In genomic region chr6:71534916-71535315, GRCh38 we compare ENCODE assay signal across 27 cellular contexts.
"Had no signal": no experiment of that assay in that cellular context is flagged by ENCODE, and none has a peak within 500 bp of the region (broad histone marks: within the 10 kb centered on the region; RNA-seq: fewer than 3 reads in every experiment).

No MANE protein-coding gene starts in this region.

- H3K27ac ChIP-seq: brain microvascular endothelial cell, esophagus muscularis mucosa, foreskin keratinocyte, gastroesophageal sphincter had no signal

- H3K27ac Mint-ChIP-seq: activated CD8-positive, alpha-beta T cell treated with anti-CD3 and anti-CD28 coated beads for 36 hours; activated naive CD8-positive, alpha-beta T cell; activated T-helper 17 cell treated with anti-CD3 and anti-CD28 coated beads, Interleukin-2, amount 50 U/mL, for 72 hours; effector memory CD8-positive, alpha-beta T cell had no signal

- H3K9me3 Mint-ChIP-seq: activated CD8-positive, alpha-beta T cell treated with anti-CD3 and anti-CD28 coated beads for 36 hours; activated T-cell treated with anti-CD3 and anti-CD28 coated beads, Interleukin-2, amount 50 U/mL, for 4 hours; activated T-helper 17 cell treated with anti-CD3 and anti-CD28 coated beads, Interleukin-2, amount 50 U/mL, for 72 hours; central memory CD8-positive, alpha-beta T cell; effector memory CD8-positive, alpha-beta T cell had no signal

- H3K36me3 Mint-ChIP-seq: activated naive CD8-positive, alpha-beta T cell had no signal

- H3K36me3 ChIP-seq: brain microvascular endothelial cell, esophagus muscularis mucosa, gastroesophageal sphincter had no signal

- DNase-seq: activated CD4-positive, alpha-beta T cell treated with anti-CD3 and anti-CD28 coated beads for 1 hour; activated CD4-positive, alpha-beta T cell treated with anti-CD3 and anti-CD28 coated beads for 48 hours; activated CD4-positive, alpha-beta T cell treated with anti-CD3 and anti-CD28 coated beads, Interleukin-2, amount 50 U/mL, for 1 hour; activated CD4-positive, alpha-beta T cell treated with anti-CD3 and anti-CD28 coated beads, Interleukin-2, amount 50 U/mL, for 48 hours; activated CD4-positive, CD25-positive, alpha-beta regulatory T cell; activated CD8-positive, alpha-beta memory T cell treated with anti-CD3 and anti-CD28 coated beads for 24 hours; activated CD8-positive, alpha-beta T cell treated with anti-CD3 and anti-CD28 coated beads for 36 hours; activated effector memory CD4-positive, alpha-beta T cell treated with Interleukin-2 at 50 U/mL for 16 hours; activated gamma-delta T cell treated with Interleukin-2 at 50 U/mL for 16 hours; activated naive CD4-positive, alpha-beta T cell treated with anti-CD3 and anti-CD28 coated beads, Interleukin-2, amount 50 U/mL, for 16 hours; activated naive CD4-positive, alpha-beta T cell treated with Interleukin-2 at 50 U/mL for 16 hours; activated T-cell treated with anti-CD3 and anti-CD28 coated beads, Interleukin-2, amount 50 U/mL, for 4 hours; amniotic stem cell; anterior cingulate cortex; brain microvascular endothelial cell; cortex of kidney; dermis blood vessel endothelial cell; effector CD4-positive, alpha-beta T cell; effector memory CD8-positive, alpha-beta T cell; erythroblast; foreskin keratinocyte; T-helper 2 cell had no signal

- H3K4me3 Mint-ChIP-seq: activated CD8-positive, alpha-beta T cell treated with anti-CD3 and anti-CD28 coated beads for 36 hours; activated naive CD8-positive, alpha-beta T cell; activated T-cell treated with anti-CD3 and anti-CD28 coated beads, Interleukin-2, amount 50 U/mL, for 4 hours; activated T-helper 17 cell treated with anti-CD3 and anti-CD28 coated beads, Interleukin-2, amount 50 U/mL, for 72 hours; central memory CD8-positive, alpha-beta T cell; effector memory CD8-positive, alpha-beta T cell had no signal

- H3K4me1 Mint-ChIP-seq: activated T-helper 17 cell treated with anti-CD3 and anti-CD28 coated beads, Interleukin-2, amount 50 U/mL, for 72 hours; central memory CD8-positive, alpha-beta T cell had no signal

- H3K4me1 ChIP-seq: esophagus muscularis mucosa, foreskin keratinocyte, gastroesophageal sphincter had no signal

- H3K9me3 ChIP-seq: esophagus muscularis mucosa, gastroesophageal sphincter had no signal

- ATAC-seq: activated CD8-positive, alpha-beta T cell treated with anti-CD3 and anti-CD28 coated beads for 36 hours; activated T-cell treated with anti-CD3 and anti-CD28 coated beads, Interleukin-2, amount 50 U/mL, for 4 hours; activated T-helper 17 cell treated with anti-CD3 and anti-CD28 coated beads, Interleukin-2, amount 50 U/mL, for 72 hours; effector memory CD8-positive, alpha-beta T cell; foreskin keratinocyte; gastroesophageal sphincter had no signal

- H3K27me3 ChIP-seq: brain microvascular endothelial cell, esophagus muscularis mucosa, foreskin keratinocyte, gastroesophageal sphincter had no signal

- H3K4me3 ChIP-seq: esophagus muscularis mucosa, gastroesophageal sphincter had no signal
